8 cellular contexts compared by ENCODE assay signal in the genomic region with DNA sequence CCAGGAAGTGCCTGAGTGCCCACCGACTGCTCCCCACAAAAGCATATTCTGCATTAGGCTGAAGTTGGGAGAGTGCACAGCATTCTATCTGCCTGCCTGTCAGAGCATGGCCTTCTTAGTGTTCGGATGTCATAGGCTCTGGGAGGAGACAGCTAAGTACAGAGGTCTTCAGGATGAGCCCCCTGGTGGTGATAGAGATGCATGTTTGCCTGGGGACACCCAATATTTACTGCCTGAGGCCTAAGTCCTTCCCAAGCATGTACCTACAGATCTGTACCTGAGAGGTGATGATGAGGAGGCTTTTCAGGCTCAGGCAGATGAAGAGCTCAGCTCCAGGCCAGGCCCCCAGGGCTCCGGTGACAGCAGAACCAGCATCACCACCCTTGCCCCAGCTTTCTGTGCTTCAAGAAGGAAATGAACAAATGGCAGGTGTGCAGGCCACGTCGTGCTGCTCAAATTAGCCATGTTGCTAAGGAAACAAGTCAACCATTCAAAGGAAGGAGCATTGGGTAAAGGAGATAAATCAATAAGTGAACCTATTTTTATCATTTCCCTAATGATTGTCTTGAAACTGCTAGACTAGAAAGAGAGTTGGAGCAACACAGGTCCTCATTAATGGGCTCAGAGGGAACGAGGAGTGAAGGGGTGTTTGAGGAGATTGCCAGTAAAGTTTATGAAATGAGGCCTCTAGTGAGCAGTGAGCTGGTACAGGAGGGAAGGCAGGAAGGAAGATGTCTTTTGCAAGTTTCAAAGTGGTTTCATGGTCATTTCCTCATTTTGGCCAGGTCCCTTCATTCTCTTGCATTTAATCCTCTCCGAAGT. TPM values are rescaled to one million over a fixed set of nuclear protein-coding genes. Genes with fewer than 3 reads are reported as not detected.
DNase-seq lines count a peak whose midpoint lies in the region; ATAC-seq and TF ChIP-seq lines count a peak whose summit lies in the region.

No MANE protein-coding gene starts in this region.

- peak; percentile 40 for DNase-seq in NCI-H2227 (lab: John Stamatoyannopoulos, UW; ENCODE audit: unreplicated experiment)
- no peak for DNase-seq in NCI-H2227 treated with DMSO at 0.1 percent for 48 hours (lab: John Stamatoyannopoulos, UW)
- DNase-seq in NCI-H82 (lab: John Stamatoyannopoulos, UW): peak; percentile 91
- DNase-seq in erythroblast (lab: John Stamatoyannopoulos, UW): peak; percentile 29 to 39
- no peak for DNase-seq in left lobe of liver (ENCODE audit: low spot score)

- ATAC-seq in GM19467 (IDR thresholded peaks at IDR 0.05; ENCODE audit: unreplicated experiment) (peak; percentile 49), HG03354 (IDR thresholded peaks at IDR 0.05; ENCODE audit: poor library complexity, severe bottlenecking, unreplicated experiment) (peak; percentile 67), left lobe of liver (no peak), GM18861 (IDR thresholded peaks at IDR 0.05; ENCODE audit: unreplicated experiment) (no peak)

- TF ChIP-seq POLR2A in erythroblast (IDR thresholded peaks at IDR 0.05; ENCODE audit: low read length): no peak

RNA-seq across cellular contexts. Expression of a gene that starts 21.2 kb away (rescaled TPM):
- total RNA-seq in left lobe of liver: 0.08 TPM

Comparison
In these comparisons a context has a peak if more than half of its experiments do, and no peak if none do; other contexts are left out.
1. DNase-seq: peak in NCI-H2227 (single experiment), NCI-H82 (single experiment) and erythroblast (2 of 2); none in NCI-H2227 treated with DMSO at 0.1 percent for 48 hours (single experiment) and left lobe of liver (single experiment).
2. ATAC-seq: peak in GM19467 (single experiment) and HG03354 (single experiment); none in left lobe of liver (single experiment) and GM18861 (single experiment).